14 cellular contexts compared by ENCODE assay signal in the genomic region with DNA sequence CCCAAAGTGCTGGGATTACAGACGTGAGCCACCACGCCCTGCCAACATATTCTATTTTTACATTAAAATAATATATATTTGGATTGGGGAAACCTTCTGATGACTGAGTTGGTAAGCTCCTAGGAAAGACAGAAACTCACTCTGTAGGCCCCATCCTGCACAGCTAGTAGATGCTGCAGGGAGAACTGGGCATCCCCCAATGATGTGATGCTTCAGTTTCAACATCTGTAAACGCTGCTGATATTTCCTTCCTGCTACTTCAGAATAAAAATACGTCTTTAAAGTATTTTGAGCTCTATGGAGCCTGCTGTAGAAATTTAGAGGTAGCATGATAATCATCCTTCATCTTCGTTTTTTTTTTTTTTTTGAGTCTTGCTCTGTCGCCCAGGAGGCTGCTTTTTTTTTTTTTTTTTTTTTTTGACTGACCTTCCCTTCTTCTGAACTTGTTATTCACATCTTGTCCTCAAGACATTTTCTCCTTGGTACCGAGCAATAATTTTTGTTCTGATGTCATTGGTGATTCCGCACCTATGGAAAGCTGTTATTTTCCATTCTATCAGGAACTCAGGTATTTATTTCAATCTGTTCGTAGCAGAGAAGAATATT. TPM values are rescaled to one million over a fixed set of nuclear protein-coding genes. Genes with fewer than 3 reads are reported as not detected.
DNase-seq lines count a peak whose midpoint lies in the region; ATAC-seq lines count a peak whose summit lies in the region.
"Had no signal": no experiment of that assay in that cellular context is flagged by ENCODE, and none has a peak within 500 bp of the region (broad histone marks: within the 10 kb centered on the region; RNA-seq: fewer than 3 reads in every experiment).

No MANE protein-coding gene starts in this region.

- no peak for DNase-seq in activated T-cell treated with anti-CD3 and anti-CD28 coated beads, Interleukin-2, amount 50 U/mL, for 4 hours
- DNase-seq in activated T-cell treated with anti-CD3 and anti-CD28 coated beads, Interleukin-2, amount 50 U/mL, for 1 hour: no peak
- no peak for DNase-seq in T-helper 17 cell
- DNase-seq in naive B cell: peak; percentile 57
- no peak for DNase-seq in NCI-H1417 (lab: John Stamatoyannopoulos, UW)
- no peak for DNase-seq in hepatic stellate cell (ENCODE audit: low spot score)
- DNase-seq: activated CD8-positive, alpha-beta memory T cell treated with anti-CD3 and anti-CD28 coated beads for 24 hours; head of caudate nucleus; NCI-H187; SHP77 treated with DMSO at 0.1 percent for 48 hours had no signal

- H3K27me3 Mint-ChIP-seq in activated T-cell treated with anti-CD3 and anti-CD28 coated beads, Interleukin-2, amount 50 U/mL, for 4 hours (ENCODE audit: low read depth): no peaks in the 10 kb centered on the region
- H3K27me3 Mint-ChIP-seq in T-helper 17 cell (peaks cover 18% of the 10 kb centered on the region), naive B cell (no peaks in the 10 kb centered on the region)

- H3K9me3 ChIP-seq in T-helper 17 cell (ENCODE audit: control insufficient read depth, low read length, poor library complexity, severe bottlenecking): peaks cover 8% of the 10 kb centered on the region
- H3K9me3 ChIP-seq: suprapubic skin had no signal

- H3K36me3 Mint-ChIP-seq in activated T-cell treated with anti-CD3 and anti-CD28 coated beads, Interleukin-2, amount 50 U/mL, for 4 hours (ENCODE audit: insufficient read depth): peaks cover 19% of the 10 kb centered on the region
- H3K36me3 Mint-ChIP-seq in T-helper 17 cell (ENCODE audit: low read depth): peaks cover 4% of the 10 kb centered on the region
- H3K36me3 Mint-ChIP-seq in naive B cell: peaks cover 8 to 20% of the 10 kb centered on the region in 2 donors

- ATAC-seq in activated T-cell treated with anti-CD3 and anti-CD28 coated beads, Interleukin-2, amount 50 U/mL, for 4 hours: no peak
- ATAC-seq in GM18511 (IDR thresholded peaks at IDR 0.05; ENCODE audit: unreplicated experiment) (peak; percentile 19), T-helper 17 cell (peak; percentile 61), naive B cell (ENCODE audit: low read depth in 2 of 2) (peak; percentile 70 to 72), HG02840 (IDR thresholded peaks at IDR 0.05; ENCODE audit: low FRiP score, unreplicated experiment) (no peak)
- ATAC-seq: HCT116 had no signal

- H3K9me3 Mint-ChIP-seq in activated T-cell treated with anti-CD3 and anti-CD28 coated beads, Interleukin-2, amount 50 U/mL, for 4 hours: peaks cover 28% of the 10 kb centered on the region
- peaks cover 0 to 26% (median 13%) of the 10 kb centered on the region in 7 donors for H3K9me3 Mint-ChIP-seq in naive B cell

- peak overlapping the region; percentile 65 for H3K4me3 Mint-ChIP-seq in activated T-cell treated with anti-CD3 and anti-CD28 coated beads, Interleukin-2, amount 50 U/mL, for 4 hours
- peak overlapping the region; percentile 80 for H3K4me3 Mint-ChIP-seq in T-helper 17 cell
- peak overlapping the region; percentile 71 to 92 (median 84) for H3K4me3 Mint-ChIP-seq in naive B cell

- H3K27ac Mint-ChIP-seq in T-helper 17 cell: peak overlapping the region; percentile 95
- peak overlapping the region; percentile 89 to 98 (median 94) for H3K27ac Mint-ChIP-seq in naive B cell

- H3K4me1 Mint-ChIP-seq in activated T-cell treated with anti-CD3 and anti-CD28 coated beads, Interleukin-2, amount 50 U/mL, for 4 hours (ENCODE audit: low read depth): peaks cover 68% of the 10 kb centered on the region
- H3K4me1 Mint-ChIP-seq in T-helper 17 cell: peaks cover 15% of the 10 kb centered on the region
- peaks cover 60 to 96% (median 85%) of the 10 kb centered on the region in 3 donors for H3K4me1 Mint-ChIP-seq in naive B cell

RNA-seq across cellular contexts. Expression of a gene that starts 21.8 kb away (rescaled TPM):
- total RNA-seq in activated T-cell treated with anti-CD3 and anti-CD28 coated beads, Interleukin-2, amount 50 U/mL, for 4 hours: 10 to 100 TPM; 18.1 to 23.6 (median 21.1) TPM
- 10 to 100 TPM; 10.4 to 11.9 TPM for total RNA-seq in T-helper 17 cell
- polyA plus RNA-seq in naive B cell (ENCODE audit: low read depth in 6 of 6): 10 to 100 TPM; 13.0 to 27.1 (median 19.3) TPM

RNA-seq across cellular contexts. Expression of a gene that starts 52.8 kb away (rescaled TPM):
- total RNA-seq in activated T-cell treated with anti-CD3 and anti-CD28 coated beads, Interleukin-2, amount 50 U/mL, for 4 hours: 10 to 100 TPM; 14.7 to 21.6 (median 15.8) TPM
- total RNA-seq in T-helper 17 cell: 10 to 100 TPM; 52.0 to 52.4 TPM
- polyA plus RNA-seq in naive B cell (ENCODE audit: low read depth in 6 of 6): 1 to 10 TPM in 2 of 6 donors, under 1 TPM in 3, not detected in 1; 0.41 to 1.2 (median 0.89) TPM

Comparison
In these comparisons a context has a peak if more than half of its experiments do, and no peak if none do; other contexts are left out.
1. ATAC-seq: peak in GM18511 (single experiment), T-helper 17 cell (single experiment) and naive B cell (2 of 2); none in activated T-cell treated with anti-CD3 and anti-CD28 coated beads, Interleukin-2, amount 50 U/mL, for 4 hours (0 of 2) and HG02840 (single experiment).
2. Peak in every context shown above with its lines, with median percentiles within 50 percentile points of each other: H3K4me3 Mint-ChIP-seq.